Comparison of ENCODE assay signal across 18 cellular contexts in genomic region chr12:13033266-13033875, GRCh38. TPM values are rescaled to one million over a fixed set of nuclear protein-coding genes. Genes with fewer than 3 reads are reported as not detected.
DNase-seq lines count a peak whose midpoint lies in the region; ATAC-seq, FAIRE-seq and TF ChIP-seq lines count a peak whose summit lies in the region.
"Had no signal": no experiment of that assay in that cellular context is flagged by ENCODE, and none has a peak within 500 bp of the region (broad histone marks: within the 10 kb centered on the region; RNA-seq: fewer than 3 reads in every experiment).

No MANE protein-coding gene starts in this region.

- POLR2A ChIA-PET in IMR-90 (lab: Charles Lee; ENCODE audit: unreplicated experiment) (no interaction called here), endothelial cell of umbilical vein (lab: Charles Lee) (no interaction called here)
- POLR2A ChIA-PET in CD8-positive, alpha-beta T cell (lab: Charles Lee) = no interaction called here

- no peaks in the 10 kb centered on the region for H3K9me3 Mint-ChIP-seq in CD8-positive, alpha-beta T cell

- no peak overlapping the region for H4K5ac ChIP-seq in IMR-90 (ENCODE audit: low read depth, low read length)

- H2BK20ac ChIP-seq in IMR-90 (ENCODE audit: low read depth, low read length) = no peak overlapping the region

- no peak overlapping the region for H3K56ac ChIP-seq in IMR-90 (ENCODE audit: extremely low read depth, insufficient read depth, low read length)

- H3K27ac ChIP-seq in IMR-90 (ENCODE audit: insufficient read depth, low read length) (no peak overlapping the region), endothelial cell of umbilical vein (ENCODE audit: insufficient read depth, low read depth, low read length) (peak overlapping the region; percentile 31)
- no peak overlapping the region for H3K27ac ChIP-seq in CD8-positive, alpha-beta T cell (ENCODE audit: low read depth, low read length)
- H3K27ac ChIP-seq: C4-2B had no signal

- no peak for TF ChIP-seq CTCF in IMR-90 (conservative IDR thresholded peaks at IDR 0.05; ENCODE audit: low read depth, low read length)
- TF ChIP-seq CTCF in endothelial cell of umbilical vein (IDR thresholded peaks at IDR 0.05; ENCODE audit: extremely low read depth in 1 of 2, insufficient read depth in 1 of 2, low read depth in 1 of 2, low read length in 2 of 2) = no peak
- TF ChIP-seq CTCF in CD8-positive, alpha-beta T cell (IDR thresholded peaks at IDR 0.05) = no peak

- no peak overlapping the region for H3K9ac ChIP-seq in IMR-90 (ENCODE audit: low read depth, low read length)
- H3K9ac ChIP-seq in endothelial cell of umbilical vein (replicated peaks; ENCODE audit: extremely low read depth, insufficient read depth, low read length) = no peak overlapping the region

- H3K4me3 ChIP-seq in IMR-90 (ENCODE audit: insufficient read depth, low read depth, low read length) (no peak overlapping the region), endothelial cell of umbilical vein (replicated peaks in 1 of 3; ENCODE audit: insufficient read depth in 1 of 3, low read depth in 1 of 3, low read length in 3 of 3) (no peak overlapping the region)
- no peak overlapping the region for H3K4me3 ChIP-seq in CD8-positive, alpha-beta T cell (ENCODE audit: low read depth, low read length)

- no peak overlapping the region for H4K91ac ChIP-seq in IMR-90 (ENCODE audit: insufficient read depth, low read depth, low read length)

- H2AK9ac ChIP-seq in IMR-90 (replicated peaks; ENCODE audit: low read depth, low read length, poor library complexity) = no peak overlapping the region

- H2BK15ac ChIP-seq in IMR-90 (ENCODE audit: low read depth, low read length) = no peak overlapping the region

- intact Hi-C loops in IMR-90 (cut with micrococcal nuclease) (no loop called here), endothelial cell of umbilical vein (cut with micrococcal nuclease) (no loop called here)
- intact Hi-C loops in CD8-positive, alpha-beta T cell (cut with DNase I, micrococcal nuclease) = no loop called here

- no peak overlapping the region for H4K8ac ChIP-seq in IMR-90 (ENCODE audit: low read depth in 2 of 2, low read length in 2 of 2)

- H4K20me1 ChIP-seq in IMR-90 (ENCODE audit: insufficient read depth, low read length) (no peaks in the 10 kb centered on the region), endothelial cell of umbilical vein (replicated peaks; ENCODE audit: control insufficient read depth, extremely low read depth, insufficient read depth, low read length) (no peaks in the 10 kb centered on the region)

- H3K4me1 ChIP-seq in IMR-90 (ENCODE audit: control insufficient read depth, insufficient read depth, low read length) (peaks cover 7% of the 10 kb centered on the region), endothelial cell of umbilical vein (ENCODE audit: control insufficient read depth, extremely low read depth, insufficient read depth, low read length) (peaks cover 12% of the 10 kb centered on the region)
- no peaks in the 10 kb centered on the region for H3K4me1 ChIP-seq in CD8-positive, alpha-beta T cell (ENCODE audit: insufficient read depth, low read length)

- no peaks in the 10 kb centered on the region for H3K36me3 Mint-ChIP-seq in CD8-positive, alpha-beta T cell

- H3K4me1 Mint-ChIP-seq in CD8-positive, alpha-beta T cell (ENCODE audit: low read depth) = no peaks in the 10 kb centered on the region

- no peak overlapping the region for H3K4ac ChIP-seq in IMR-90 (ENCODE audit: low read depth, low read length)

- CTCF ChIA-PET in IMR-90 (lab: Yijun Ruan, JAX) (interaction anchor here (0.6 to 1.8 kb wide), 3 partner anchors 9 to 195 kb away, joined by 3 to 5 read pairs (median 4); no protein-coding TSS in a partner anchor), endothelial cell of umbilical vein (lab: Charles Lee) (interaction anchor here (1.2 to 4.3 kb wide), 6 partner anchors 9 to 178 kb away, joined by 3 to 17 read pairs (median 4); partner anchors contain the start of gene FAM234B)
- CTCF ChIA-PET in CD8-positive, alpha-beta T cell (lab: Charles Lee) = no interaction called here

- H3K36me3 ChIP-seq in IMR-90 (ENCODE audit: control insufficient read depth, insufficient read depth, low read length) = no peaks in the 10 kb centered on the region
- no peaks in the 10 kb centered on the region for H3K36me3 ChIP-seq in endothelial cell of umbilical vein (ENCODE audit: control insufficient read depth in 2 of 2, extremely low read depth in 1 of 2, insufficient read depth in 2 of 2, low read length in 2 of 2)
- no peaks in the 10 kb centered on the region for H3K36me3 ChIP-seq in CD8-positive, alpha-beta T cell (ENCODE audit: insufficient read depth, low read length)

- H3K9me1 ChIP-seq in IMR-90 (ENCODE audit: insufficient read depth, low read length) (0 out of 2 replicates have a peak, but pooled peaks cover 2% of the 10 kb centered on the region), endothelial cell of umbilical vein (replicated peaks; ENCODE audit: control insufficient read depth, extremely low read depth, insufficient read depth, low read length) (no peaks in the 10 kb centered on the region)

- H3K9me3 ChIP-seq in IMR-90 (ENCODE audit: control insufficient read depth, insufficient read depth, low read length) (no peaks in the 10 kb centered on the region), endothelial cell of umbilical vein (replicated peaks; ENCODE audit: control insufficient read depth, insufficient read depth, low read length) (no peaks in the 10 kb centered on the region)
- H3K9me3 ChIP-seq in CD8-positive, alpha-beta T cell (ENCODE audit: low read length) = no peaks in the 10 kb centered on the region

- H3K4me3 Mint-ChIP-seq in CD8-positive, alpha-beta T cell = no peak overlapping the region

- no peak overlapping the region for H2BK120ac ChIP-seq in IMR-90 (ENCODE audit: low read depth, low read length)

- DNase-seq in AG08395 (ENCODE audit: low spot score) (peak; percentile 24), IMR-90 (peak; percentile 28), endothelial cell of umbilical vein (ENCODE audit: low read depth, low spot score) (peak; percentile 59), myocyte (ENCODE audit: low read depth) (peak; percentile 20), Kasumi-1 (lab: John Stamatoyannopoulos, UW) (no peak)
- no peak for DNase-seq in CD8-positive, alpha-beta T cell
- DNase-seq: 8988T, DND-41, NCI-H1105, NCI-H2081, NCI-H2171 treated with DMSO at 0.1 percent for 48 hours, NCI-H774, SIG-M5 had no signal

- no peak for TF ChIP-seq RAD21 in IMR-90 (IDR thresholded peaks at IDR 0.05; ENCODE audit: low read length)

- TF ChIP-seq POLR2A in IMR-90 (IDR thresholded peaks at IDR 0.05; ENCODE audit: low read depth, low read length) (no peak), endothelial cell of umbilical vein (IDR thresholded peaks at IDR 0.05; ENCODE audit: low read depth, low read length) (no peak)

- FAIRE-seq in endothelial cell of umbilical vein (lab: Jason Lieb, UNC) = peak; percentile 75
- FAIRE-seq: GM19239, H1 had no signal

- no peak overlapping the region for H3K4me2 ChIP-seq in IMR-90 (ENCODE audit: low read depth, low read length)
- no peak overlapping the region for H3K4me2 ChIP-seq in endothelial cell of umbilical vein (ENCODE audit: insufficient read depth, low read length)

- H3K27me3 Mint-ChIP-seq in CD8-positive, alpha-beta T cell (ENCODE audit: low read depth) = peaks cover 5% of the 10 kb centered on the region

- no TSS peak for BruUV-seq in IMR-90 (replicated peaks; lab: Mats Ljungman, UMichigan)
- no TSS peak for BruUV-seq in endothelial cell of umbilical vein (replicated peaks; lab: Mats Ljungman, UMichigan)

- no peak; the same call in 1 of the 2 replicates for ATAC-seq in IMR-90 (ENCODE audit: low read depth)
- no peak for ATAC-seq in GM18907 (IDR thresholded peaks at IDR 0.05; ENCODE audit: unreplicated experiment)
- ATAC-seq in CD8-positive, alpha-beta T cell = no peak
- no peak for ATAC-seq in GM19351 (IDR thresholded peaks at IDR 0.05; ENCODE audit: unreplicated experiment)

- dilution Hi-C loops in IMR-90 (cut with HindIII; ENCODE audit: low sequenced_read_pairs, unreplicated experiment) = no loop called here
- dilution Hi-C loops in endothelial cell of umbilical vein (cut with MboI; ENCODE audit: extremely low pct_ligation_motif_present, low sequenced_read_pairs) = no loop called here

- H3K18ac ChIP-seq in IMR-90 (ENCODE audit: low read depth, low read length) = no peak overlapping the region

- 92% methylated on average over 2 of the region's 7 CpGs; no CpG with 5 or more reads in 1 of the 2 experiments for WGBS in IMR-90 (ENCODE audit: extremely low coverage in 2 of 2, insufficient read length in 1 of 2), 2 experiments

- H2AFZ ChIP-seq in IMR-90 (replicated peaks; ENCODE audit: low read length, poor library complexity) = no peak overlapping the region
- peak overlapping the region; percentile 1 for H2AFZ ChIP-seq in endothelial cell of umbilical vein (ENCODE audit: low read depth, low read length)

- H2AK5ac ChIP-seq in IMR-90 (ENCODE audit: low read depth, low read length) = no peak overlapping the region

- no peak overlapping the region for H3K23ac ChIP-seq in IMR-90 (ENCODE audit: low read depth, low read length)

- no peaks in the 10 kb centered on the region for H3K79me2 ChIP-seq in endothelial cell of umbilical vein (ENCODE audit: control insufficient read depth, insufficient read depth, low read length)

- peaks cover 2% of the 10 kb centered on the region for H3K27me3 ChIP-seq in IMR-90 (ENCODE audit: control insufficient read depth, insufficient read depth, low read length)
- H3K27me3 ChIP-seq in endothelial cell of umbilical vein (ENCODE audit: control insufficient read depth in 2 of 2, insufficient read depth in 2 of 2, low read length in 2 of 2) = no peaks in the 10 kb centered on the region
- no peaks in the 10 kb centered on the region for H3K27me3 ChIP-seq in CD8-positive, alpha-beta T cell (ENCODE audit: insufficient read depth, low read length)

- no peak overlapping the region for H3K14ac ChIP-seq in IMR-90 (replicated peaks; ENCODE audit: low read depth, low read length)

- no peak overlapping the region for H3K27ac Mint-ChIP-seq in CD8-positive, alpha-beta T cell

- in situ Hi-C loops in IMR-90 (cut with MboI; ENCODE audit: low sequenced_read_pairs) = loop anchor here (25.0 kb wide), 1 partner anchor 504 kb away; no protein-coding TSS in a partner anchor

- no peaks in the 10 kb centered on the region for H3K79me1 ChIP-seq in IMR-90 (ENCODE audit: low read depth in 1 of 2, low read length in 2 of 2)

- H2BK5ac ChIP-seq in IMR-90 (ENCODE audit: low read depth, low read length, poor library complexity, severe bottlenecking) = no peak overlapping the region

RNA-seq across cellular contexts. Expression of gene FAM234B, which starts 10.8 kb away (rescaled TPM):
- total RNA-seq in IMR-90 (2012; rRNA removed) (6.7 and 8.6 TPM in 2 replicates), endothelial cell of umbilical vein (9.4 and 13.2 TPM in 2 replicates), myocyte (4.1 and 6.1 TPM in 2 replicates)
- polyA plus RNA-seq in IMR-90 (2012; rRNA removed) (3.6 and 3.7 TPM in 2 replicates), endothelial cell of umbilical vein (4.9 TPM in 2 replicates)
- polyA plus RNA-seq in IMR-90 (2012; cell fraction: cytosol; rRNA removed) = 2.2 and 2.5 TPM in 2 replicates
- polyA plus RNA-seq in IMR-90 (2012; cell fraction: nucleus; rRNA removed; ENCODE audit: low replicate concordance) = 1.7 and 3.8 TPM in 2 replicates
- 4.7 and 5.1 TPM in 2 replicates for polyA plus RNA-seq in endothelial cell of umbilical vein (2011; cell fraction: cytosol; rRNA removed)
- 7.5 and 8.2 TPM in 2 replicates for polyA plus RNA-seq in endothelial cell of umbilical vein (2011; cell fraction: nucleus; rRNA removed)
- polyA plus RNA-seq in endothelial cell of umbilical vein (2012) = 7.4 and 7.6 TPM in 2 replicates
- polyA minus RNA-seq in endothelial cell of umbilical vein = 20.3 and 24.7 TPM in 2 replicates
- polyA minus RNA-seq in endothelial cell of umbilical vein (2011; cell fraction: cytosol; rRNA and poly(A)+ RNA removed) = 4.6 TPM
- polyA minus RNA-seq in endothelial cell of umbilical vein (2011; cell fraction: nucleus; rRNA and poly(A)+ RNA removed) = 10.3 and 10.7 TPM in 2 replicates
- 4.4 TPM for polyA plus RNA-seq in myocyte (2012)
- total RNA-seq in CD8-positive, alpha-beta T cell = 1 to 10 TPM; 2.2 to 2.7 TPM

RNA-seq across cellular contexts. Expression of gene HEBP1, which starts 33.3 kb away (rescaled TPM):
- total RNA-seq in IMR-90 (2012; rRNA removed) (14.7 and 18.8 TPM in 2 replicates), endothelial cell of umbilical vein (44.8 and 59.5 TPM in 2 replicates), myocyte (3.5 and 5.9 TPM in 2 replicates)
- polyA plus RNA-seq in IMR-90 (2012; rRNA removed) (44.2 and 49.2 TPM in 2 replicates), endothelial cell of umbilical vein (16.9 and 23.1 TPM in 2 replicates)
- 51.3 and 60.0 TPM in 2 replicates for polyA plus RNA-seq in IMR-90 (2012; cell fraction: cytosol; rRNA removed)
- polyA plus RNA-seq in IMR-90 (2012; cell fraction: nucleus; rRNA removed; ENCODE audit: low replicate concordance) = 16.0 and 25.4 TPM in 2 replicates
- polyA plus RNA-seq in endothelial cell of umbilical vein (2011; cell fraction: cytosol; rRNA removed) = 33.7 and 38.1 TPM in 2 replicates
- polyA plus RNA-seq in endothelial cell of umbilical vein (2011; cell fraction: nucleus; rRNA removed) = 14.0 and 16.4 TPM in 2 replicates
- 41.3 and 50.1 TPM in 2 replicates for polyA plus RNA-seq in endothelial cell of umbilical vein (2012)
- polyA minus RNA-seq in endothelial cell of umbilical vein = 17.8 and 24.4 TPM in 2 replicates
- 20.8 TPM for polyA minus RNA-seq in endothelial cell of umbilical vein (2011; cell fraction: cytosol; rRNA and poly(A)+ RNA removed)
- 5.0 and 5.2 TPM in 2 replicates for polyA minus RNA-seq in endothelial cell of umbilical vein (2011; cell fraction: nucleus; rRNA and poly(A)+ RNA removed)
- polyA plus RNA-seq in myocyte (2012) = 63.5 TPM
- 1 to 10 TPM; 4.6 to 5.6 TPM for total RNA-seq in CD8-positive, alpha-beta T cell

Comparison
In these comparisons a context has a peak if more than half of its experiments do, and no peak if none do; other contexts are left out.
1. DNase-seq: peak in AG08395 (single experiment), IMR-90 (single experiment), endothelial cell of umbilical vein (single experiment) and myocyte (single experiment); none in Kasumi-1 (0 of 2) and CD8-positive, alpha-beta T cell (0 of 7).